In genomic region chr14:61188936-61189808, GRCh38 we compare ENCODE assay signal across 8 cellular contexts.
DNase-seq lines count a peak whose midpoint lies in the region; ATAC-seq and TF ChIP-seq lines count a peak whose summit lies in the region.

No MANE protein-coding gene starts in this region.

- no peaks in the 10 kb centered on the region for H3F3A ChIP-seq in smooth muscle cell (ENCODE audit: low read depth)

- intact Hi-C loops in body of pancreas (cut with DNase I), result no loop called here

- H3K4me1 Mint-ChIP-seq in immature natural killer cell, result peaks cover 0 to 11% of the 10 kb centered on the region in 2 donors

- H3K27ac Mint-ChIP-seq in immature natural killer cell, result no peak overlapping the region

- 7 to 9% methylated on average over 30 of the region's 30 CpGs for WGBS in body of pancreas, 2 donors
- 27% methylated on average over 30 of the region's 30 CpGs for WGBS in smooth muscle cell (ENCODE audit: low lambda C conversion rate)

- DNase-seq in ACHN (peak; percentile 71), NOMO-1 treated with DMSO at 0.1 percent for 48 hours (lab: John Stamatoyannopoulos, UW; ENCODE audit: unreplicated experiment) (peak; percentile 43), body of pancreas (peak; percentile 35 to 56 (median 50)), immature natural killer cell (no peak), smooth muscle cell (lab: John Stamatoyannopoulos, UW; ENCODE audit: unreplicated experiment) (peak; percentile 5), GM19238 (ENCODE audit: insufficient read length, low spot score) (no peak)
- no peak for DNase-seq in effector CD8-positive, alpha-beta T cell (lab: John Stamatoyannopoulos, UW)

- peaks cover 13 to 26% (median 24%) of the 10 kb centered on the region in 3 donors for H3K27me3 Mint-ChIP-seq in immature natural killer cell (ENCODE audit: low read depth in 3 of 3)

- TF ChIP-seq POLR2A in body of pancreas (IDR thresholded peaks at IDR 0.05), result no peak

- H3K4me3 Mint-ChIP-seq in immature natural killer cell, result peak overlapping the region in 3 of 5 donors; percentile 28 to 48 (median 44)

- H3K27me3 ChIP-seq in body of pancreas, result no peaks in the 10 kb centered on the region
- no peaks in the 10 kb centered on the region for H3K27me3 ChIP-seq in smooth muscle cell (ENCODE audit: low read depth)

- no peak overlapping the region for H3K27ac ChIP-seq in body of pancreas
- H3K27ac ChIP-seq in smooth muscle cell (ENCODE audit: low read depth), result no peak overlapping the region

- peaks cover 4% of the 10 kb centered on the region for H3K4me1 ChIP-seq in body of pancreas
- H3K4me1 ChIP-seq in smooth muscle cell (ENCODE audit: low read depth), result peaks cover 13% of the 10 kb centered on the region

- H4K20me1 ChIP-seq in smooth muscle cell (ENCODE audit: low read depth), result no peaks in the 10 kb centered on the region

- no peaks in the 10 kb centered on the region for H3K79me2 ChIP-seq in smooth muscle cell (ENCODE audit: low read depth)

- peak; percentile 12 to 40 (median 32) for TF ChIP-seq CTCF in body of pancreas (IDR thresholded peaks at IDR 0.05)
- TF ChIP-seq CTCF in smooth muscle cell (IDR thresholded peaks at IDR 0.05; ENCODE audit: borderline replicate concordance, insufficient read depth, poor library complexity, severe bottlenecking), result peak; percentile 28

- peak overlapping the region; percentile 95 for H2AFZ ChIP-seq in smooth muscle cell (ENCODE audit: low read depth)

- peaks cover 0 to 1% (median 0%) of the 10 kb centered on the region in 6 donors for H3K9me3 Mint-ChIP-seq in immature natural killer cell

- peaks cover 0 to 6% (median 0%) of the 10 kb centered on the region in 3 donors for H3K36me3 Mint-ChIP-seq in immature natural killer cell

- H3K36me3 ChIP-seq in body of pancreas (replicated peaks in 1 of 2; ENCODE audit: insufficient read depth in 1 of 2, low read depth in 2 of 2), result no peaks in the 10 kb centered on the region
- no peaks in the 10 kb centered on the region for H3K36me3 ChIP-seq in smooth muscle cell (ENCODE audit: low read depth)

- ATAC-seq in GM19372 (IDR thresholded peaks at IDR 0.05; ENCODE audit: low read depth, unreplicated experiment) (peak; percentile 59), body of pancreas (peak; percentile 68)

- H3K9me3 ChIP-seq in body of pancreas, result no peaks in the 10 kb centered on the region
- H3K9me3 ChIP-seq in smooth muscle cell (replicated peaks; ENCODE audit: low read depth), result no peaks in the 10 kb centered on the region

- H3K4me3 ChIP-seq in body of pancreas, result no peak overlapping the region
- H3K4me3 ChIP-seq in smooth muscle cell, result peak overlapping the region; percentile 47

- H3K4me2 ChIP-seq in smooth muscle cell, result peak overlapping the region; percentile 80

- in situ Hi-C loops in ACHN (cut with HindIII; ENCODE audit: low pct_ligation_motif_present, low pct_unique_long_range_greater_than_20kb, low sequenced_read_pairs), result no loop called here

- no peak overlapping the region for H3K9ac ChIP-seq in smooth muscle cell (ENCODE audit: low read depth)

Comparison
In these comparisons a context has a peak if more than half of its experiments do, and no peak if none do; other contexts are left out.
1. DNase-seq: peak in ACHN (single experiment), NOMO-1 treated with DMSO at 0.1 percent for 48 hours (single experiment), body of pancreas (4 of 4) and smooth muscle cell (single experiment); none in immature natural killer cell (0 of 3), effector CD8-positive, alpha-beta T cell (single experiment) and GM19238 (single experiment).